8 cellular contexts compared by ENCODE assay signal in the genomic region with DNA sequence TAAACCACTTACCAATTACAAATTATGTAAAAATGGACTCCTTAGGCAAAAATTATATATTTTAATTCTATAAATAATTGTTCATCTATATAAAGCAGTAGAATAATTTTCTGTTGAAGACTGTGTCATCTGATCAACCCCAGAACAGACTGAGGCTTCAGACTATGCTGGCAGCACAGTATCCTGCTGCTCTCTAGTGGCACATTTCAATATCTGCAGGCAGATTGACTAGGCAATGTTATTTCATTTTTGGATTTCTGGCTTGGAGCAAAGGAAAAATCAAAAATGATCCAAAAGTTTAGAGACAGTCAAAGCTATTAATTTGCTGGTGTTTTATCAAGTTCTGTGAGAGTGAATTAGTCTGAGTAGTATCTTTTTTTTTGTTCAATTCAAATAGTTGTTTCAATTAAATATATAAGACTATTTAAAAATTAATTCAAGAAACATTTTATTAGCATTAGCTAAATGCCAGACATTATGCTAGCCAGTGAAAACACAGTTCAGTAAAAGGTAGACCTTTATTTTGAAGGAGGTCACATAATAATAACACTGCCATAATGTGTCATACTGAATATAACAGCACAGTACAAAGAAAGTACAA. TPM values are rescaled to one million over a fixed set of nuclear protein-coding genes. Genes with fewer than 3 reads are reported as not detected.
DNase-seq lines count a peak whose midpoint lies in the region; ATAC-seq and TF ChIP-seq lines count a peak whose summit lies in the region.

No MANE protein-coding gene starts in this region.

- H3K4me3 ChIP-seq in endodermal cell (ENCODE audit: low read length): no peak overlapping the region

- no peak overlapping the region for H3K27ac Mint-ChIP-seq in activated CD4-positive, alpha-beta T cell treated with anti-CD3 and anti-CD28 coated beads for 36 hours
- H3K27ac Mint-ChIP-seq in endodermal cell: no peak overlapping the region
- H3K27ac Mint-ChIP-seq in naive thymus-derived CD8-positive, alpha-beta T cell: no peak overlapping the region

- H3K4me1 Mint-ChIP-seq in activated CD4-positive, alpha-beta T cell treated with anti-CD3 and anti-CD28 coated beads for 36 hours: no peaks in the 10 kb centered on the region
- H3K4me1 Mint-ChIP-seq in endodermal cell: no peaks in the 10 kb centered on the region
- no peaks in the 10 kb centered on the region for H3K4me1 Mint-ChIP-seq in naive thymus-derived CD8-positive, alpha-beta T cell

- H3K36me3 Mint-ChIP-seq in activated CD4-positive, alpha-beta T cell treated with anti-CD3 and anti-CD28 coated beads for 36 hours (ENCODE audit: low read depth): no peaks in the 10 kb centered on the region
- H3K36me3 Mint-ChIP-seq in endodermal cell (ENCODE audit: low read depth): no peaks in the 10 kb centered on the region
- H3K36me3 Mint-ChIP-seq in naive thymus-derived CD8-positive, alpha-beta T cell: peaks cover 0 to 5% (median 0%) of the 10 kb centered on the region in 3 donors

- CTCF ChIA-PET in activated CD4-positive, alpha-beta T cell treated with anti-CD3 and anti-CD28 coated beads for 36 hours (lab: Charles Lee): interaction anchor here (0.6 to 2.1 kb wide), 19 partner anchors 12 to 676 kb away, joined by 3 to 23 read pairs (median 4); no protein-coding TSS in a partner anchor

- H3K4me1 ChIP-seq in endodermal cell (ENCODE audit: control insufficient read depth, insufficient read depth, low read length): no peaks in the 10 kb centered on the region

- no peaks in the 10 kb centered on the region for H3K27me3 ChIP-seq in endodermal cell (ENCODE audit: control insufficient read depth, insufficient read depth, low read length, poor library complexity, severe bottlenecking)

- ATAC-seq in activated CD4-positive, alpha-beta T cell treated with anti-CD3 and anti-CD28 coated beads for 36 hours: peak; percentile 69
- ATAC-seq in naive thymus-derived CD8-positive, alpha-beta T cell: peak; percentile 78 to 80

- no peak overlapping the region for H3K27ac ChIP-seq in endodermal cell (ENCODE audit: low read depth, low read length)

- H3K36me3 ChIP-seq in endodermal cell (ENCODE audit: control insufficient read depth, insufficient read depth, low read length): no peaks in the 10 kb centered on the region

- intact Hi-C loops in activated CD4-positive, alpha-beta T cell treated with anti-CD3 and anti-CD28 coated beads for 36 hours (cut with DNase I, micrococcal nuclease): loop anchor here (1.0 to 5.0 kb wide), 5 partner anchors 58 to 564 kb away; no protein-coding TSS in a partner anchor

- TF ChIP-seq CTCF in GM20000 (IDR thresholded peaks at IDR 0.05; ENCODE audit: extremely low read depth, missing control alignments) (peak; percentile 70), endodermal cell (conservative IDR thresholded peaks at IDR 0.05) (peak; percentile 95)

- H3K9me3 Mint-ChIP-seq in activated CD4-positive, alpha-beta T cell treated with anti-CD3 and anti-CD28 coated beads for 36 hours (ENCODE audit: low read depth): no peaks in the 10 kb centered on the region
- peaks cover 13% of the 10 kb centered on the region for H3K9me3 Mint-ChIP-seq in endodermal cell
- peaks cover 0 to 3% (median 0%) of the 10 kb centered on the region in 9 donors for H3K9me3 Mint-ChIP-seq in naive thymus-derived CD8-positive, alpha-beta T cell

- POLR2A ChIA-PET in activated CD4-positive, alpha-beta T cell treated with anti-CD3 and anti-CD28 coated beads for 36 hours (lab: Charles Lee): no interaction called here
- POLR2A ChIA-PET in naive thymus-derived CD8-positive, alpha-beta T cell (lab: Charles Lee): no interaction called here

- H3K4me3 Mint-ChIP-seq in activated CD4-positive, alpha-beta T cell treated with anti-CD3 and anti-CD28 coated beads for 36 hours: no peak overlapping the region
- no peak overlapping the region for H3K4me3 Mint-ChIP-seq in endodermal cell
- no peak overlapping the region for H3K4me3 Mint-ChIP-seq in naive thymus-derived CD8-positive, alpha-beta T cell

- peaks cover 4% of the 10 kb centered on the region for H3K27me3 Mint-ChIP-seq in activated CD4-positive, alpha-beta T cell treated with anti-CD3 and anti-CD28 coated beads for 36 hours
- no peaks in the 10 kb centered on the region for H3K27me3 Mint-ChIP-seq in endodermal cell (ENCODE audit: insufficient read depth)
- peaks cover 0 to 3% (median 0%) of the 10 kb centered on the region in 5 donors for H3K27me3 Mint-ChIP-seq in naive thymus-derived CD8-positive, alpha-beta T cell

- H3K9ac ChIP-seq in endodermal cell (ENCODE audit: extremely low read depth, low read length, poor library complexity, severe bottlenecking): no peak overlapping the region

- DNase-seq in activated CD4-positive, alpha-beta T cell treated with anti-CD3 and anti-CD28 coated beads for 36 hours: peak; percentile 41
- DNase-seq in activated CD4-positive, alpha-beta T cell treated with anti-CD3 and anti-CD28 coated beads for 1 hour: no peak
- DNase-seq in GM20000 (ENCODE audit: low spot score) (peak; percentile 29), HT-29 (ENCODE audit: low spot score) (peak; percentile 53), SK-MEL-5 (ENCODE audit: low read depth, low spot score) (peak; percentile 61), endodermal cell (no peak), NK-92 (lab: John Stamatoyannopoulos, UW; ENCODE audit: unreplicated experiment) (no peak)
- DNase-seq in naive thymus-derived CD8-positive, alpha-beta T cell: peak in 8 of 10 donors; percentile 3 to 61 (median 33)

- in situ Hi-C loops in SK-MEL-5 (cut with HindIII; ENCODE audit: low pct_unique_long_range_greater_than_20kb, low sequenced_read_pairs): no loop called here

- H3K9me3 ChIP-seq in endodermal cell (ENCODE audit: control insufficient read depth, low read length): peaks cover 17% of the 10 kb centered on the region

RNA-seq across cellular contexts. Expression of a gene that starts 21.3 kb away (rescaled TPM):
- not detected for total RNA-seq in activated CD4-positive, alpha-beta T cell treated with anti-CD3 and anti-CD28 coated beads for 36 hours
- total RNA-seq in HT-29 (2014; rRNA removed; shearing (Covaris generic)): not detected in 2 replicates
- total RNA-seq in SK-MEL-5 (2014; rRNA removed; shearing (Covaris generic)): not detected in 2 replicates
- not detected in 2 replicates for polyA plus RNA-seq in SK-MEL-5 (2015; cell fraction: cytosol; rRNA removed)
- not detected in 2 replicates for polyA plus RNA-seq in SK-MEL-5 (2015; cell fraction: nucleus; rRNA removed)
- not detected for total RNA-seq in endodermal cell
- polyA plus RNA-seq in endodermal cell (2013, experiment 1 of 2): not detected
- polyA plus RNA-seq in endodermal cell (2013, experiment 2 of 2): not detected
- total RNA-seq in naive thymus-derived CD8-positive, alpha-beta T cell: not detected
- not detected for polyA plus RNA-seq in naive thymus-derived CD8-positive, alpha-beta T cell

RNA-seq across cellular contexts. Expression of a gene that starts 49.6 kb away (rescaled TPM):
- total RNA-seq in activated CD4-positive, alpha-beta T cell treated with anti-CD3 and anti-CD28 coated beads for 36 hours: not detected
- total RNA-seq in HT-29 (2014; rRNA removed; shearing (Covaris generic)): not detected in 2 replicates
- total RNA-seq in SK-MEL-5 (2014; rRNA removed; shearing (Covaris generic)): not detected in 2 replicates
- polyA plus RNA-seq in SK-MEL-5 (2015; cell fraction: cytosol; rRNA removed): not detected in 2 replicates
- polyA plus RNA-seq in SK-MEL-5 (2015; cell fraction: nucleus; rRNA removed): not detected in 2 replicates
- not detected for total RNA-seq in endodermal cell
- not detected for polyA plus RNA-seq in endodermal cell (2013, experiment 1 of 2)
- not detected for polyA plus RNA-seq in endodermal cell (2013, experiment 2 of 2)
- not detected for total RNA-seq in naive thymus-derived CD8-positive, alpha-beta T cell
- not detected for polyA plus RNA-seq in naive thymus-derived CD8-positive, alpha-beta T cell

Comparison
In these comparisons a context has a peak if more than half of its experiments do, and no peak if none do; other contexts are left out.
1. DNase-seq: peak in activated CD4-positive, alpha-beta T cell treated with anti-CD3 and anti-CD28 coated beads for 36 hours (single experiment), GM20000 (single experiment), HT-29 (single experiment), SK-MEL-5 (single experiment) and naive thymus-derived CD8-positive, alpha-beta T cell (8 of 10); none in activated CD4-positive, alpha-beta T cell treated with anti-CD3 and anti-CD28 coated beads for 1 hour (single experiment), endodermal cell (single experiment) and NK-92 (single experiment).